1 cellular context compared by ENCODE assay signal in the genomic region with DNA sequence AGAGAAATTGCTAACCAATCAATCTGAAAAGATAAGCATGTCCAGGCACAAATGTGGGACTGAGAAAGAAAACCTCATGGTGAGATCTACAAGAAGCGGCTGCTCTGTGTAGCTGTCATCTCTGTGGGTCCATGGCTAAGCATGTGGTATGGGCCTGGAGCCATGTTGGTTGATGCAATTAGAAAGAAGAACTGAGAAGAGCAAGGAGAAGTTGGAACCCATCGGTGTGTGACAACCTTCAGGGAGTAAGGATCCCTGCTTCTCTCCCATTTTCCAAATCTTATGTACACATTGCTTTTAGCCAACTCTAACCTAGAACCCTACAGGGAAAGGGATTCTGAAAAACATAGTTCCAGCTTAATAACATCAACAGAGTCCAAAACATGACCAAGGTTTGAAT.
TF ChIP-seq lines count a peak whose summit lies in the region.

No MANE protein-coding gene starts in this region.

TF ChIP-seq in GM12878, 131 proteins besides CTCF, POLR2A, EP300 and RAD21:
- peak; percentile 53; the same call in 1 of the 2 replicates for TF ChIP-seq IRF4 (IDR thresholded peaks at IDR 0.05; ENCODE audit: low read depth, low read length)
- TF ChIP-seq MTA2 (IDR thresholded peaks at IDR 0.05; ENCODE audit: low read depth), result no peak
- TF ChIP-seq, protein P1, sequence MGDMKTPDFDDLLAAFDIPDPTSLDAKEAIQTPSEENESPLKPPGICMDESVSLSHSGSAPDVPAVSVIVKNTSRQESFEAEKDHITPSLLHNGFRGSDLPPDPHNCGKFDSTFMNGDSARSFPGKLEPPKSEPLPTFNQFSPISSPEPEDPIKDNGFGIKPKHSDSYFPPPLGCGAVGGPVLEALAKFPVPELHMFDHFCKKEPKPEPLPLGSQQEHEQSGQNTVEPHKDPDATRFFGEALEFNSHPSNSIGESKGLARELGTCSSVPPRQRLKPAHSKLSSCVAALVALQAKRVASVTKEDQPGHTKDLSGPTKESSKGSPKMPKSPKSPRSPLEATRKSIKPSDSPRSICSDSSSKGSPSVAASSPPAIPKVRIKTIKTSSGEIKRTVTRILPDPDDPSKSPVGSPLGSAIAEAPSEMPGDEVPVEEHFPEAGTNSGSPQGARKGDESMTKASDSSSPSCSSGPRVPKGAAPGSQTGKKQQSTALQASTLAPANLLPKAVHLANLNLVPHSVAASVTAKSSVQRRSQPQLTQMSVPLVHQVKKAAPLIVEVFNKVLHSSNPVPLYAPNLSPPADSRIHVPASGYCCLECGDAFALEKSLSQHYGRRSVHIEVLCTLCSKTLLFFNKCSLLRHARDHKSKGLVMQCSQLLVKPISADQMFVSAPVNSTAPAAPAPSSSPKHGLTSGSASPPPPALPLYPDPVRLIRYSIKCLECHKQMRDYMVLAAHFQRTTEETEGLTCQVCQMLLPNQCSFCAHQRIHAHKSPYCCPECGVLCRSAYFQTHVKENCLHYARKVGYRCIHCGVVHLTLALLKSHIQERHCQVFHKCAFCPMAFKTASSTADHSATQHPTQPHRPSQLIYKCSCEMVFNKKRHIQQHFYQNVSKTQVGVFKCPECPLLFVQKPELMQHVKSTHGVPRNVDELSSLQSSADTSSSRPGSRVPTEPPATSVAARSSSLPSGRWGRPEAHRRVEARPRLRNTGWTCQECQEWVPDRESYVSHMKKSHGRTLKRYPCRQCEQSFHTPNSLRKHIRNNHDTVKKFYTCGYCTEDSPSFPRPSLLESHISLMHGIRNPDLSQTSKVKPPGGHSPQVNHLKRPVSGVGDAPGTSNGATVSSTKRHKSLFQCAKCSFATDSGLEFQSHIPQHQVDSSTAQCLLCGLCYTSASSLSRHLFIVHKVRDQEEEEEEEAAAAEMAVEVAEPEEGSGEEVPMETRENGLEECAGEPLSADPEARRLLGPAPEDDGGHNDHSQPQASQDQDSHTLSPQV (IDR thresholded peaks at IDR 0.05), result no peak
- no peak for TF ChIP-seq WRNIP1 (IDR thresholded peaks at IDR 0.05; ENCODE audit: borderline replicate concordance, low read depth, low read length)
- no peak for TF ChIP-seq TCF3 (IDR thresholded peaks at IDR 0.05; ENCODE audit: borderline replicate concordance, insufficient read depth, low read depth, low read length)
- TF ChIP-seq HDGF (IDR thresholded peaks at IDR 0.05), result no peak
- no peak for TF ChIP-seq TBL1XR1 (IDR thresholded peaks at IDR 0.05; ENCODE audit: low read depth, low read length)
- TF ChIP-seq, protein P2, sequence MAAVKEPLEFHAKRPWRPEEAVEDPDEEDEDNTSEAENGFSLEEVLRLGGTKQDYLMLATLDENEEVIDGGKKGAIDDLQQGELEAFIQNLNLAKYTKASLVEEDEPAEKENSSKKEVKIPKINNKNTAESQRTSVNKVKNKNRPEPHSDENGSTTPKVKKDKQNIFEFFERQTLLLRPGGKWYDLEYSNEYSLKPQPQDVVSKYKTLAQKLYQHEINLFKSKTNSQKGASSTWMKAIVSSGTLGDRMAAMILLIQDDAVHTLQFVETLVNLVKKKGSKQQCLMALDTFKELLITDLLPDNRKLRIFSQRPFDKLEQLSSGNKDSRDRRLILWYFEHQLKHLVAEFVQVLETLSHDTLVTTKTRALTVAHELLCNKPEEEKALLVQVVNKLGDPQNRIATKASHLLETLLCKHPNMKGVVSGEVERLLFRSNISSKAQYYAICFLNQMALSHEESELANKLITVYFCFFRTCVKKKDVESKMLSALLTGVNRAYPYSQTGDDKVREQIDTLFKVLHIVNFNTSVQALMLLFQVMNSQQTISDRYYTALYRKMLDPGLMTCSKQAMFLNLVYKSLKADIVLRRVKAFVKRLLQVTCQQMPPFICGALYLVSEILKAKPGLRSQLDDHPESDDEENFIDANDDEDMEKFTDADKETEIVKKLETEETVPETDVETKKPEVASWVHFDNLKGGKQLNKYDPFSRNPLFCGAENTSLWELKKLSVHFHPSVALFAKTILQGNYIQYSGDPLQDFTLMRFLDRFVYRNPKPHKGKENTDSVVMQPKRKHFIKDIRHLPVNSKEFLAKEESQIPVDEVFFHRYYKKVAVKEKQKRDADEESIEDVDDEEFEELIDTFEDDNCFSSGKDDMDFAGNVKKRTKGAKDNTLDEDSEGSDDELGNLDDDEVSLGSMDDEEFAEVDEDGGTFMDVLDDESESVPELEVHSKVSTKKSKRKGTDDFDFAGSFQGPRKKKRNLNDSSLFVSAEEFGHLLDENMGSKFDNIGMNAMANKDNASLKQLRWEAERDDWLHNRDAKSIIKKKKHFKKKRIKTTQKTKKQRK (IDR thresholded peaks at IDR 0.05; ENCODE audit: low read depth, low read length), result no peak
- TF ChIP-seq IKZF2 (IDR thresholded peaks at IDR 0.05), result peak in 1 of 2 experiments; percentile 51; a peak in 1 of 4 replicates
- peak; percentile 80 for TF ChIP-seq SPI1 (IDR thresholded peaks at IDR 0.05; ENCODE audit: borderline replicate concordance, insufficient read depth, low read depth, low read length)
- no peak for TF ChIP-seq KAT2A (conservative IDR thresholded peaks at IDR 0.05; ENCODE audit: control insufficient read depth, low read depth, low read length)
- TF ChIP-seq ZNF384 (IDR thresholded peaks at IDR 0.05; ENCODE audit: borderline replicate concordance, low read depth, low read length), result no peak
- TF ChIP-seq YY1 (IDR thresholded peaks at IDR 0.05; ENCODE audit: low read depth, low read length), result peak; percentile 32; the same call in 1 of the 2 replicates
- TF ChIP-seq PAX5 (IDR thresholded peaks at IDR 0.05; ENCODE audit: borderline replicate concordance, low read depth, low read length), result peak; percentile 76
- TF ChIP-seq NFYA (IDR thresholded peaks at IDR 0.05; ENCODE audit: borderline replicate concordance, low read depth, low read length), result no peak
- TF ChIP-seq, protein P3, sequence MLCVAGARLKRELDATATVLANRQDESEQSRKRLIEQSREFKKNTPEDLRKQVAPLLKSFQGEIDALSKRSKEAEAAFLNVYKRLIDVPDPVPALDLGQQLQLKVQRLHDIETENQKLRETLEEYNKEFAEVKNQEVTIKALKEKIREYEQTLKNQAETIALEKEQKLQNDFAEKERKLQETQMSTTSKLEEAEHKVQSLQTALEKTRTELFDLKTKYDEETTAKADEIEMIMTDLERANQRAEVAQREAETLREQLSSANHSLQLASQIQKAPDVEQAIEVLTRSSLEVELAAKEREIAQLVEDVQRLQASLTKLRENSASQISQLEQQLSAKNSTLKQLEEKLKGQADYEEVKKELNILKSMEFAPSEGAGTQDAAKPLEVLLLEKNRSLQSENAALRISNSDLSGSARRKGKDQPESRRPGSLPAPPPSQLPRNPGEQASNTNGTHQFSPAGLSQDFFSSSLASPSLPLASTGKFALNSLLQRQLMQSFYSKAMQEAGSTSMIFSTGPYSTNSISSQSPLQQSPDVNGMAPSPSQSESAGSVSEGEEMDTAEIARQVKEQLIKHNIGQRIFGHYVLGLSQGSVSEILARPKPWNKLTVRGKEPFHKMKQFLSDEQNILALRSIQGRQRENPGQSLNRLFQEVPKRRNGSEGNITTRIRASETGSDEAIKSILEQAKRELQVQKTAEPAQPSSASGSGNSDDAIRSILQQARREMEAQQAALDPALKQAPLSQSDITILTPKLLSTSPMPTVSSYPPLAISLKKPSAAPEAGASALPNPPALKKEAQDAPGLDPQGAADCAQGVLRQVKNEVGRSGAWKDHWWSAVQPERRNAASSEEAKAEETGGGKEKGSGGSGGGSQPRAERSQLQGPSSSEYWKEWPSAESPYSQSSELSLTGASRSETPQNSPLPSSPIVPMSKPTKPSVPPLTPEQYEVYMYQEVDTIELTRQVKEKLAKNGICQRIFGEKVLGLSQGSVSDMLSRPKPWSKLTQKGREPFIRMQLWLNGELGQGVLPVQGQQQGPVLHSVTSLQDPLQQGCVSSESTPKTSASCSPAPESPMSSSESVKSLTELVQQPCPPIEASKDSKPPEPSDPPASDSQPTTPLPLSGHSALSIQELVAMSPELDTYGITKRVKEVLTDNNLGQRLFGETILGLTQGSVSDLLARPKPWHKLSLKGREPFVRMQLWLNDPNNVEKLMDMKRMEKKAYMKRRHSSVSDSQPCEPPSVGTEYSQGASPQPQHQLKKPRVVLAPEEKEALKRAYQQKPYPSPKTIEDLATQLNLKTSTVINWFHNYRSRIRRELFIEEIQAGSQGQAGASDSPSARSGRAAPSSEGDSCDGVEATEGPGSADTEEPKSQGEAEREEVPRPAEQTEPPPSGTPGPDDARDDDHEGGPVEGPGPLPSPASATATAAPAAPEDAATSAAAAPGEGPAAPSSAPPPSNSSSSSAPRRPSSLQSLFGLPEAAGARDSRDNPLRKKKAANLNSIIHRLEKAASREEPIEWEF (IDR thresholded peaks at IDR 0.05; ENCODE audit: insufficient replicate concordance, low read depth, low read length), result no peak
- TF ChIP-seq GABPA (IDR thresholded peaks at IDR 0.05; ENCODE audit: low read depth), result no peak
- TF ChIP-seq, protein P4, sequence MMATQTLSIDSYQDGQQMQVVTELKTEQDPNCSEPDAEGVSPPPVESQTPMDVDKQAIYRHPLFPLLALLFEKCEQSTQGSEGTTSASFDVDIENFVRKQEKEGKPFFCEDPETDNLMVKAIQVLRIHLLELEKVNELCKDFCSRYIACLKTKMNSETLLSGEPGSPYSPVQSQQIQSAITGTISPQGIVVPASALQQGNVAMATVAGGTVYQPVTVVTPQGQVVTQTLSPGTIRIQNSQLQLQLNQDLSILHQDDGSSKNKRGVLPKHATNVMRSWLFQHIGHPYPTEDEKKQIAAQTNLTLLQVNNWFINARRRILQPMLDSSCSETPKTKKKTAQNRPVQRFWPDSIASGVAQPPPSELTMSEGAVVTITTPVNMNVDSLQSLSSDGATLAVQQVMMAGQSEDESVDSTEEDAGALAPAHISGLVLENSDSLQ (IDR thresholded peaks at IDR 0.05), result no peak
- TF ChIP-seq ZSCAN29 (IDR thresholded peaks at IDR 0.05), result no peak
- 0 out of 2 replicates have a peak, but pooled peaks have one; percentile 32 for TF ChIP-seq DPF2 (IDR thresholded peaks at IDR 0.05)
